Comparison of ENCODE assay signal across 22 cellular contexts in the genomic region with DNA sequence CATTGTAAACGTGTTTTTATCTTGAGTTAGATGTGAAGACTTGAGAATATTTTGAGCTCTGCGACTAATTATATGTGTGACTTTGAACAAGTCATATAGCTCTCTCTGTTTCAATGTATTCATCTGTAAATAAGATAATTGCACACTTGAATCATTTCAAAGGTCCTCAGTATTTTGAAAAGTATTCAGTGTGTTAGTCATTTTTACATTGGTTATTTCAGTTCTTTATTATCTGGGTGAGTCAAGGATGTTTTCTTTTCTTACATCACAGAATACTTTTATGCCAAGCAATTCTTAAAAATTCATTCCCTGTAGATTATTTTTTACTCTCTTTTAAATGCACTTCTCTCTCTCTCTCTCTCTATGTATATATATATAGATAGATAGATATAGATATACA.
DNase-seq lines count a peak whose midpoint lies in the region; ATAC-seq, FAIRE-seq and TF ChIP-seq lines count a peak whose summit lies in the region.
"Had no signal": no experiment of that assay in that cellular context is flagged by ENCODE, and none has a peak within 500 bp of the region (broad histone marks: within the 10 kb centered on the region; RNA-seq: fewer than 3 reads in every experiment).

No MANE protein-coding gene starts in this region.

- no peak for TF ChIP-seq EP300 in tibial nerve (IDR thresholded peaks at IDR 0.05)

- in situ Hi-C loops in GM23248 (cut with MboI): no loop called here

- no peaks in the 10 kb centered on the region for H3K79me2 ChIP-seq in GM23248 (ENCODE audit: insufficient read depth)

- no peaks in the 10 kb centered on the region for H3K9me2 ChIP-seq in GM23248 (ENCODE audit: insufficient read depth)

- FAIRE-seq in RCC 7860 (lab: Jason Lieb, UNC): peak; percentile 95
- FAIRE-seq: K562 had no signal

- 19 to 21% methylated on average over 2 of the region's 2 CpGs for WGBS in GM23248 (ENCODE audit: low coverage in 1 of 2, low lambda C conversion rate in 2 of 2, missing lambda C conversion rate in 2 of 2), 2 experiments
- WGBS in tibial nerve, 2 donors: 68 to 82% methylated on average over 2 of the region's 2 CpGs

- H3K9ac ChIP-seq in GM23248 (no peak overlapping the region), skeletal muscle satellite cell (ENCODE audit: low read depth, low read length) (no peak overlapping the region)

- peak overlapping the region; percentile 43 for H3K27ac ChIP-seq in GM23248
- no peak overlapping the region for H3K27ac ChIP-seq in tibial nerve
- H3K27ac ChIP-seq: cardiac muscle cell, PC-9 had no signal

- TF ChIP-seq POLR2A in tibial nerve (IDR thresholded peaks at IDR 0.05): no peak

- H3K4me1 ChIP-seq in GM23248 (ENCODE audit: insufficient read depth) (peaks cover 31% of the 10 kb centered on the region), skeletal muscle satellite cell (ENCODE audit: control insufficient read depth, insufficient read depth, low read length) (peaks cover 28% of the 10 kb centered on the region), tibial nerve (no peaks in the 10 kb centered on the region)

- H3K36me3 ChIP-seq in GM23248 (ENCODE audit: low read depth) (no peaks in the 10 kb centered on the region), skeletal muscle satellite cell (ENCODE audit: insufficient read depth, low read length) (no peaks in the 10 kb centered on the region), MG63 (no peaks in the 10 kb centered on the region), tibial nerve (no peaks in the 10 kb centered on the region)
- H3K36me3 ChIP-seq: cardiac muscle cell had no signal

- no peaks in the 10 kb centered on the region for H4K20me1 ChIP-seq in GM23248 (ENCODE audit: insufficient read depth)

- H3K9me3 ChIP-seq in GM23248 (ENCODE audit: low read depth) (no peaks in the 10 kb centered on the region), skeletal muscle satellite cell (replicated peaks; ENCODE audit: low read length) (no peaks in the 10 kb centered on the region), MG63 (no peaks in the 10 kb centered on the region), tibial nerve (no peaks in the 10 kb centered on the region)

- H2AFZ ChIP-seq in GM23248: no peak overlapping the region
- H2AFZ ChIP-seq: PC-9 had no signal

- H3K27me3 ChIP-seq in GM23248 (replicated peaks; ENCODE audit: insufficient read depth) (no peaks in the 10 kb centered on the region), skeletal muscle satellite cell (ENCODE audit: control insufficient read depth, insufficient read depth, low read length) (no peaks in the 10 kb centered on the region), MG63 (no peaks in the 10 kb centered on the region), tibial nerve (no peaks in the 10 kb centered on the region)
- H3K27me3 ChIP-seq: cardiac muscle cell had no signal

- peak overlapping the region; percentile 12 for H3K4me2 ChIP-seq in GM23248 (ENCODE audit: unreplicated experiment)
- peak overlapping the region; percentile 2 for H3K4me2 ChIP-seq in skeletal muscle satellite cell (ENCODE audit: low read length)
- H3K4me2 ChIP-seq: PC-9, smooth muscle cell had no signal

- peaks cover 16% of the 10 kb centered on the region for H3F3A ChIP-seq in GM23248 (ENCODE audit: insufficient read depth)

- no peak overlapping the region for H3K4me3 ChIP-seq in GM23248
- no peak overlapping the region for H3K4me3 ChIP-seq in epithelial cell of proximal tubule (ENCODE audit: low read depth, low read length)
- H3K4me3 ChIP-seq in skeletal muscle satellite cell (ENCODE audit: low read length): no peak overlapping the region
- no peak overlapping the region for H3K4me3 ChIP-seq in MG63
- H3K4me3 ChIP-seq in tibial nerve: no peak overlapping the region
- H3K4me3 ChIP-seq: cardiac muscle cell, K562, PC-9, smooth muscle cell had no signal

- peak; percentile 80 for DNase-seq in GM23248
- DNase-seq in RCC 7860 (ENCODE audit: low spot score): peak; percentile 74
- DNase-seq in epithelial cell of proximal tubule (ENCODE audit: low read depth): peak; percentile 29
- DNase-seq in MG63: no peak
- no peak for DNase-seq in tibial nerve (ENCODE audit: low spot score in 2 of 2)
- DNase-seq: activated CD4-positive, CD25-positive, alpha-beta regulatory T cell; activated CD8-positive, alpha-beta memory T cell treated with anti-CD3 and anti-CD28 coated beads for 24 hours; activated T-cell treated with anti-CD3 and anti-CD28 coated beads, Interleukin-2, amount 50 U/mL, for 72 hours; CD4-positive, CD25-positive, alpha-beta regulatory T cell; DMS153; hippocampal formation; kidney; NCI-H1092 treated with DMSO at 0.1 percent for 48 hours; NCI-H2171; NCI-H774; PC-9; stimulated activated CD4-positive, alpha-beta T cell treated with anti-CD3 and anti-CD28 coated beads, Interleukin-4, amount 100 ng/mL, for 24 hours had no signal

- no peak for ATAC-seq in HG03432 (IDR thresholded peaks at IDR 0.05; ENCODE audit: unreplicated experiment)
- ATAC-seq: activated T-cell treated with anti-CD3 and anti-CD28 coated beads, Interleukin-2, amount 50 U/mL, for 72 hours; K562 had no signal

- no peak for TF ChIP-seq CTCF in epithelial cell of proximal tubule (conservative IDR thresholded peaks at IDR 0.05; ENCODE audit: low read depth, low read length)
- TF ChIP-seq CTCF in tibial nerve (IDR thresholded peaks at IDR 0.05): no peak

Comparison
In these comparisons a context has a peak if more than half of its experiments do, and no peak if none do; other contexts are left out.
1. DNase-seq: peak in GM23248 (single experiment), RCC 7860 (single experiment) and epithelial cell of proximal tubule (single experiment); none in MG63 (single experiment) and tibial nerve (0 of 2).